33 cellular contexts compared by ENCODE assay signal in genomic region chr17:35144840-35145239, GRCh38. TPM values are rescaled to one million over a fixed set of nuclear protein-coding genes. Genes with fewer than 3 reads are reported as not detected.
"Had no signal": no experiment of that assay in that cellular context is flagged by ENCODE, and none has a peak within 500 bp of the region (broad histone marks: within the 10 kb centered on the region; RNA-seq: fewer than 3 reads in every experiment).

No MANE protein-coding gene starts in this region.

- H3K27me3 ChIP-seq: ovary, spleen, testis, upper lobe of right lung, uterus had no signal

- H3K27ac ChIP-seq: ovary, parathyroid adenoma, skin epidermis, spleen, suprapubic skin, testis, tibial artery, transverse colon, upper lobe of right lung, uterus had no signal

- H3K4me1 ChIP-seq: uterus had no signal

- H3K4me1 Mint-ChIP-seq: stimulated activated memory B cell treated with anti-CD40 and anti-IgM and Interleukin-4, amounts not matched to agents 10 μg/mL and 1 μg/mL and 100 μg/mL, for 72 hours had no signal

- H3K36me3 ChIP-seq: ovary, suprapubic skin, transverse colon, upper lobe of right lung, uterus had no signal

- H3K9me3 Mint-ChIP-seq: naive thymus-derived CD8-positive, alpha-beta T cell; natural killer cell treated with Interleukin-12 subunit alpha and Interleukin-12 subunit beta and Interleukin-15 and Interleukin-18, amount 100 ng/mL, for 72 hours; stimulated activated memory B cell treated with anti-CD40 and anti-IgM and Interleukin-4, amounts not matched to agents 10 μg/mL and 1 μg/mL and 100 μg/mL, for 72 hours; stimulated activated naive CD8-positive, alpha-beta T cell treated with anti-CD3 and anti-CD28 coated beads, Interleukin-15, amount 100 ng/mL, for 72 hours; type B pancreatic cell had no signal

- H3K4me3 Mint-ChIP-seq: natural killer cell treated with Interleukin-12 subunit alpha and Interleukin-12 subunit beta and Interleukin-15 and Interleukin-18, amount 100 ng/mL, for 72 hours; stimulated activated memory B cell treated with anti-CD40 and anti-IgM and Interleukin-4, amounts not matched to agents 10 μg/mL and 1 μg/mL and 100 μg/mL, for 72 hours; stimulated activated naive CD8-positive, alpha-beta T cell treated with anti-CD3 and anti-CD28 coated beads, Interleukin-15, amount 100 ng/mL, for 72 hours; type B pancreatic cell had no signal

- H3K79me2 ChIP-seq: parathyroid adenoma had no signal

- H2AFZ ChIP-seq: parathyroid adenoma had no signal

- ATAC-seq: naive thymus-derived CD8-positive, alpha-beta T cell; natural killer cell treated with Interleukin-12 subunit alpha and Interleukin-12 subunit beta and Interleukin-15 and Interleukin-18, amount 100 ng/mL, for 72 hours; psoas muscle; right cardiac atrium; sciatic nerve; stimulated activated memory B cell treated with anti-CD40 and anti-IgM and Interleukin-4, amounts not matched to agents 10 μg/mL and 1 μg/mL and 100 μg/mL, for 72 hours; stimulated activated naive CD8-positive, alpha-beta T cell treated with anti-CD3 and anti-CD28 coated beads, Interleukin-15, amount 100 ng/mL, for 72 hours; stimulated activated naive CD8-positive, alpha-beta T cell treated with anti-CD3 and anti-CD28 coated beads, Interleukin-15, Interleukin-2, amounts not matched to agents 100 U/mL and 50 U/mL, for 24 hours; upper lobe of right lung had no signal

- H3K9ac ChIP-seq: parathyroid adenoma had no signal

- H3K9me3 ChIP-seq: ovary, psoas muscle, spleen, suprapubic skin, testis, tibial artery, transverse colon, upper lobe of right lung, uterus had no signal

- H3K36me3 Mint-ChIP-seq: naive thymus-derived CD8-positive, alpha-beta T cell; natural killer cell treated with Interleukin-12 subunit alpha and Interleukin-12 subunit beta and Interleukin-15 and Interleukin-18, amount 100 ng/mL, for 72 hours; stimulated activated memory B cell treated with anti-CD40 and anti-IgM and Interleukin-4, amounts not matched to agents 10 μg/mL and 1 μg/mL and 100 μg/mL, for 72 hours; type B pancreatic cell had no signal

- H3K27me3 Mint-ChIP-seq: naive thymus-derived CD8-positive, alpha-beta T cell; natural killer cell treated with Interleukin-12 subunit alpha and Interleukin-12 subunit beta and Interleukin-15 and Interleukin-18, amount 100 ng/mL, for 72 hours; stimulated activated naive CD8-positive, alpha-beta T cell treated with anti-CD3 and anti-CD28 coated beads, Interleukin-15, amount 100 ng/mL, for 72 hours had no signal

- DNase-seq: naive thymus-derived CD8-positive, alpha-beta T cell; occipital lobe; ovary; psoas muscle; right cardiac atrium; spleen; stimulated activated CD4-positive, alpha-beta T cell treated with anti-CD3 and anti-CD28 coated beads, Interleukin-12 subunit alpha, Interleukin-12 subunit beta, amount 100 ng/mL, for 4 hours; stimulated activated CD4-positive, alpha-beta T cell treated with anti-CD3 and anti-CD28 coated beads, Interleukin-1b, Interleukin-23, amount 100 ng/mL, for 48 hours; stimulated activated CD4-positive, alpha-beta T cell treated with anti-CD3 and anti-CD28 coated beads, Interleukin-4, amount 100 ng/mL, for 1 hour; stimulated activated CD4-positive, alpha-beta T cell treated with anti-CD3 and anti-CD28 coated beads, Interleukin-4, amount 100 ng/mL, for 4 hours; stimulated activated CD8-positive, alpha-beta memory T cell treated with anti-CD3 and anti-CD28 coated beads, Interleukin-4, amount 100 ng/mL, for 48 hours; stimulated activated naive CD4-positive, alpha-beta T cell; stimulated activated naive CD8-positive, alpha-beta T cell treated with anti-CD3 and anti-CD28 coated beads, Interleukin-15, amount 100 ng/mL, for 72 hours; stimulated activated naive CD8-positive, alpha-beta T cell treated with anti-CD3 and anti-CD28 coated beads, Interleukin-15, Interleukin-2, amounts not matched to agents 100 U/mL and 50 U/mL, for 24 hours; substantia nigra; testis; tibial artery; transverse colon; upper lobe of right lung; uterus had no signal

- H3K4me3 ChIP-seq: ovary, psoas muscle, skin epidermis, smooth muscle cell, spleen, suprapubic skin, testis, tibial artery, transverse colon, upper lobe of right lung, uterus had no signal

- H3K27ac Mint-ChIP-seq: natural killer cell treated with Interleukin-12 subunit alpha and Interleukin-12 subunit beta and Interleukin-15 and Interleukin-18, amount 100 ng/mL, for 72 hours; progenitor cell of endocrine pancreas; stimulated activated memory B cell treated with anti-CD40 and anti-IgM and Interleukin-4, amounts not matched to agents 10 μg/mL and 1 μg/mL and 100 μg/mL, for 72 hours; stimulated activated naive CD8-positive, alpha-beta T cell treated with anti-CD3 and anti-CD28 coated beads, Interleukin-15, amount 100 ng/mL, for 72 hours; type B pancreatic cell had no signal

- H3K4me2 ChIP-seq: smooth muscle cell had no signal

RNA-seq across cellular contexts. Expression of gene UNC45B, which starts 2.8 kb away (rescaled TPM):
- total RNA-seq: osteoblast, progenitor cell of endocrine pancreas, renal cortical epithelial cell, smooth muscle cell, suprapubic skin had no signal
- polyA plus RNA-seq: neural cell, smooth muscle cell had no signal

RNA-seq across cellular contexts. Expression of gene FNDC8, which starts 23.4 kb away (rescaled TPM):
- total RNA-seq: naive thymus-derived CD8-positive, alpha-beta T cell; natural killer cell treated with Interleukin-12 subunit alpha and Interleukin-12 subunit beta and Interleukin-15 and Interleukin-18, amount 100 ng/mL, for 72 hours; occipital lobe; osteoblast; ovary; progenitor cell of endocrine pancreas; psoas muscle; renal cortical epithelial cell; right cardiac atrium; sciatic nerve; smooth muscle cell; spleen; suprapubic skin; transverse colon; upper lobe of right lung; urinary bladder; uterus had no signal
- polyA plus RNA-seq: naive thymus-derived CD8-positive, alpha-beta T cell; neural cell; ovary; psoas muscle; right cardiac atrium; smooth muscle cell had no signal

RNA-seq across cellular contexts. Expression of gene SLC35G3, which starts 49.4 kb away (rescaled TPM):
- total RNA-seq: natural killer cell treated with Interleukin-12 subunit alpha and Interleukin-12 subunit beta and Interleukin-15 and Interleukin-18, amount 100 ng/mL, for 72 hours; occipital lobe; osteoblast; ovary; progenitor cell of endocrine pancreas; psoas muscle; renal cortical epithelial cell; right cardiac atrium; sciatic nerve; smooth muscle cell; spleen; suprapubic skin; transverse colon; upper lobe of right lung; urinary bladder; uterus had no signal
- polyA plus RNA-seq: neural cell, ovary, psoas muscle, right cardiac atrium, smooth muscle cell, urinary bladder had no signal
